In genomic region chr2:177618270-177619253, GRCh38 we compare ENCODE assay signal across 8 cellular contexts.
DNase-seq lines count a peak whose midpoint lies in the region; ATAC-seq and TF ChIP-seq lines count a peak whose summit lies in the region.

No MANE protein-coding gene starts in this region.

- H3K9ac ChIP-seq in mammary epithelial cell (ENCODE audit: insufficient read depth, low read length): peak overlapping the region; percentile 95

- H3K4me2 ChIP-seq in mammary epithelial cell (ENCODE audit: insufficient read depth, low read depth, low read length): peak overlapping the region; percentile 87

- WGBS in mammary epithelial cell (ENCODE audit: low coverage, missing lambda C conversion rate): 6% methylated on average over 38 of the region's 76 CpGs

- in situ Hi-C loops in mammary epithelial cell (cut with MboI; ENCODE audit: low sequenced_read_pairs in 2 of 2): loop anchor here in 1 of 2 donors (25.0 kb wide), 3 partner anchors 131 to 456 kb away; no protein-coding TSS in a partner anchor

- H3K36me3 ChIP-seq in A673 (ENCODE audit: insufficient read depth, low read length, poor library complexity, severe bottlenecking) (no peaks in the 10 kb centered on the region), WERI-Rb-1 (peaks cover 4% of the 10 kb centered on the region; the same call in 1 of the 2 replicates), mammary epithelial cell (ENCODE audit: insufficient read depth, low read length) (no peaks in the 10 kb centered on the region)

- intact Hi-C loops in A673 (cut with micrococcal nuclease; ENCODE audit: unreplicated experiment): no loop called here
- intact Hi-C loops in mammary epithelial cell (cut with micrococcal nuclease): loop anchor here (2.0 kb wide), 1 partner anchor 66 kb away; a partner anchor contains a TSS

- H3K79me2 ChIP-seq in mammary epithelial cell (ENCODE audit: insufficient read depth, low read length): no peaks in the 10 kb centered on the region

- CTCF ChIA-PET in A673 (lab: Charles Lee): no interaction called here
- CTCF ChIA-PET in mammary epithelial cell (lab: Charles Lee; ENCODE audit: low non-redundant PET): no interaction called here

- dilution Hi-C loops in mammary epithelial cell (cut with HindIII; ENCODE audit: low sequenced_read_pairs): no loop called here

- no peak for TF ChIP-seq CTCF in A673 (conservative IDR thresholded peaks at IDR 0.05; ENCODE audit: low read depth, low read length)
- TF ChIP-seq CTCF in WERI-Rb-1 (IDR thresholded peaks at IDR 0.05; ENCODE audit: low read depth, low read length): no peak
- no peak for TF ChIP-seq CTCF in mammary epithelial cell (conservative IDR thresholded peaks at IDR 0.05 in 1 of 2, IDR thresholded peaks at IDR 0.05 in 1 of 2; ENCODE audit: extremely low read depth in 1 of 2, insufficient read depth in 1 of 2, low read depth in 1 of 2, low read length in 2 of 2)

- H3K27ac ChIP-seq in A673 (ENCODE audit: low read depth, low read length, poor library complexity, severe bottlenecking) (peak overlapping the region; percentile 99), WERI-Rb-1 (peak overlapping the region; percentile 99), mammary epithelial cell (ENCODE audit: insufficient read depth, low read depth, low read length) (peak overlapping the region; percentile 99), skin epidermis (peak overlapping the region; percentile 72 to 100 (median 95))

- H3K4me3 ChIP-seq in A673 (ENCODE audit: low read depth, low read length, poor library complexity, severe bottlenecking): peak overlapping the region; percentile 69
- peak overlapping the region; percentile 71 for H3K4me3 ChIP-seq in WERI-Rb-1 (ENCODE audit: low read depth, low read length)
- H3K4me3 ChIP-seq in mammary epithelial cell (replicated peaks in 1 of 3; ENCODE audit: insufficient read depth in 1 of 3, low read depth in 2 of 3, low read length in 3 of 3): peak overlapping the region; percentile 55 to 82 (median 80)
- peak overlapping the region; percentile 41 to 83 (median 72) for H3K4me3 ChIP-seq in skin epidermis

- H3K27me3 ChIP-seq in A673 (replicated peaks; ENCODE audit: insufficient read depth, low read depth, low read length, poor library complexity) (no peaks in the 10 kb centered on the region), WERI-Rb-1 (ENCODE audit: insufficient read depth, low read depth, severe bottlenecking) (no peaks in the 10 kb centered on the region), mammary epithelial cell (ENCODE audit: insufficient read depth, low read length) (no peaks in the 10 kb centered on the region)

- POLR2A ChIA-PET in A673 (lab: Charles Lee; ENCODE audit: low non-redundant PET): no interaction called here

- H4K20me1 ChIP-seq in mammary epithelial cell (ENCODE audit: insufficient read depth, low read length): no peaks in the 10 kb centered on the region

- H3K4me1 ChIP-seq in A673 (ENCODE audit: insufficient read depth, low read length, poor library complexity, severe bottlenecking) (peaks cover 14% of the 10 kb centered on the region), mammary epithelial cell (ENCODE audit: insufficient read depth, low read length) (peaks cover 4% of the 10 kb centered on the region)

- H2AFZ ChIP-seq in mammary epithelial cell (ENCODE audit: low read depth, low read length): peak overlapping the region; percentile 97

- ATAC-seq in GM18867 (IDR thresholded peaks at IDR 0.05; ENCODE audit: unreplicated experiment) (peak; percentile 98), HG03097 (IDR thresholded peaks at IDR 0.05; ENCODE audit: low FRiP score, unreplicated experiment) (peak; percentile 95)

- BruUV-seq in A673 (replicated peaks; lab: Mats Ljungman, UMichigan): TSS peak; percentile 34
- TSS peak; percentile 24 for BruUV-seq in mammary epithelial cell (replicated peaks; lab: Mats Ljungman, UMichigan)

- H3K9me3 ChIP-seq in A673 (ENCODE audit: low read depth, low read length, poor library complexity, severe bottlenecking): no peaks in the 10 kb centered on the region
- no peaks in the 10 kb centered on the region for H3K9me3 ChIP-seq in WERI-Rb-1 (ENCODE audit: severe bottlenecking)
- peaks cover 4% of the 10 kb centered on the region for H3K9me3 ChIP-seq in mammary epithelial cell (replicated peaks; ENCODE audit: insufficient read depth, low read length)

- peak; percentile 93 for DNase-seq in A673 (ENCODE audit: low spot score)
- DNase-seq in NCI-H2196 (lab: John Stamatoyannopoulos, UW; ENCODE audit: unreplicated experiment): peak; percentile 95
- peak; percentile 89 for DNase-seq in WERI-Rb-1
- peak; percentile 83 for DNase-seq in mammary epithelial cell
- peak; percentile 92 for DNase-seq in iPS-NIHi11 (ENCODE audit: low spot score)

Comparison
In these comparisons a context has a peak if more than half of its experiments do, and no peak if none do; other contexts are left out.
1. Peak in every context shown above with its lines: DNase-seq, ATAC-seq, H3K4me3 ChIP-seq and H3K27ac ChIP-seq.